ENCODE assay signal across 29 cellular contexts in the genomic region with DNA sequence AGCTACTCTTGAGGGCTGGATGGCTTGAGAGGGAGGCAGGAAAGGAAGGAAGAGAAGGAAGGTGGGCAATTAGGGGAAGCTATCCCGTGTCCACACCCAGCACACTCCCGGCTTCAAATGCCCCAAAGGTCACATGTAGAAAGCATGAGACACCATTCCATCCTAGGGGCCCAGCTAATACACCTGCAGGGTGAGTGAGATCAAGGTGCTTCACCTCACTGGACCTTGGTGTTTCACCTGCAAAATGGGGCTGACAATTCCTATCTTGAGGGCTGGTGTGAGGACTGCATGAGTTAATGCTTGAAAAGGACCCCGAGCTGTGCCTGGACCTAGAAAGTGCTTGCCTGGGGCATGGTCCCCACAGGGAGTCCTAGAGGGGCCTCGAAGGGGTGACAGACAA.
"Had no signal": no experiment of that assay in that cellular context is flagged by ENCODE, and none has a peak within 500 bp of the region (broad histone marks: within the 10 kb centered on the region; RNA-seq: fewer than 3 reads in every experiment).

No MANE protein-coding gene starts in this region.

- H3K4me3 ChIP-seq: ascending aorta, cardiac muscle cell, colonic mucosa, dorsolateral prefrontal cortex, gastroesophageal sphincter, hepatocyte, ovary, skin epidermis, stomach, thyroid gland, upper lobe of right lung had no signal

- DNase-seq: activated CD4-positive, alpha-beta T cell treated with anti-CD3 and anti-CD28 coated beads for 4 hours; activated CD4-positive, alpha-beta T cell treated with anti-CD3 and anti-CD28 coated beads, Interleukin-2, amount 50 U/mL, for 4 hours; activated effector memory CD4-positive, alpha-beta T cell treated with Interleukin-2 at 50 U/mL for 16 hours; activated naive CD4-positive, alpha-beta T cell treated with Interleukin-2 at 50 U/mL for 16 hours; activated naive CD8-positive, alpha-beta T cell treated with anti-CD3 and anti-CD28 coated beads, Interleukin-2, amount 10 ng/mL, durations not matched to agents 7 days and 5 days; activated T-cell treated with anti-CD3 and anti-CD28 coated beads for 4 hours; cerebellar nuclear complex; colonic mucosa; dorsolateral prefrontal cortex; effector memory CD4-positive, alpha-beta T cell; natural killer cell; ovary; stimulated activated CD4-positive, alpha-beta T cell treated with anti-CD3 and anti-CD28 coated beads, Interleukin-4, amount 100 ng/mL, for 4 hours; stimulated activated CD8-positive, alpha-beta memory T cell treated with anti-CD3 and anti-CD28 coated beads, Interleukin-4, amount 100 ng/mL, for 48 hours; stimulated activated naive B cell treated with anti-CD40 and anti-IgM and Interleukin-4, amounts not matched to agents 10 μg/mL and 1 μg/mL and 100 μg/mL, for 72 hours; stomach; T-helper 1 cell; thyroid gland; upper lobe of right lung had no signal

- H3K9me3 ChIP-seq: ascending aorta, colonic mucosa, gastroesophageal sphincter, neutrophil, ovary, stomach, thyroid gland, upper lobe of right lung had no signal

- H3K4me3 Mint-ChIP-seq: activated naive CD8-positive, alpha-beta T cell treated with anti-CD3 and anti-CD28 coated beads, Interleukin-2, amount 10 ng/mL, durations not matched to agents 7 days and 5 days; brain; natural killer cell; stimulated activated naive B cell treated with anti-CD40 and anti-IgM and Interleukin-4, amounts not matched to agents 10 μg/mL and 1 μg/mL and 100 μg/mL, for 72 hours had no signal

- H3K79me2 ChIP-seq: hepatocyte had no signal

- H3K36me3 Mint-ChIP-seq: activated naive CD8-positive, alpha-beta T cell treated with anti-CD3 and anti-CD28 coated beads, Interleukin-2, amount 10 ng/mL, durations not matched to agents 7 days and 5 days; brain; natural killer cell; stimulated activated naive B cell treated with anti-CD40 and anti-IgM and Interleukin-4, amounts not matched to agents 10 μg/mL and 1 μg/mL and 100 μg/mL, for 72 hours had no signal

- H3K9me3 Mint-ChIP-seq: activated naive CD8-positive, alpha-beta T cell treated with anti-CD3 and anti-CD28 coated beads, Interleukin-2, amount 10 ng/mL, durations not matched to agents 7 days and 5 days; natural killer cell; stimulated activated naive B cell treated with anti-CD40 and anti-IgM and Interleukin-4, amounts not matched to agents 10 μg/mL and 1 μg/mL and 100 μg/mL, for 72 hours had no signal

- H2AFZ ChIP-seq: hepatocyte had no signal

- H3K4me2 ChIP-seq: hepatocyte had no signal

- ATAC-seq: gastroesophageal sphincter; natural killer cell; stimulated activated naive B cell treated with anti-CD40 and anti-IgM and Interleukin-4, amounts not matched to agents 10 μg/mL and 1 μg/mL and 100 μg/mL, for 72 hours; upper lobe of right lung had no signal

- H3K27ac ChIP-seq: ascending aorta, cardiac muscle cell, colonic mucosa, dorsolateral prefrontal cortex, gastroesophageal sphincter, hepatocyte, neutrophil, ovary, skin epidermis, stomach, thyroid gland, upper lobe of right lung, VCaP had no signal

- H3K36me3 ChIP-seq: ascending aorta, cardiac muscle cell, colonic mucosa, gastroesophageal sphincter, neutrophil, ovary, stomach, thyroid gland, upper lobe of right lung had no signal

- H3K27ac Mint-ChIP-seq: activated naive CD8-positive, alpha-beta T cell treated with anti-CD3 and anti-CD28 coated beads, Interleukin-2, amount 10 ng/mL, durations not matched to agents 7 days and 5 days; progenitor cell of endocrine pancreas; stimulated activated naive B cell treated with anti-CD40 and anti-IgM and Interleukin-4, amounts not matched to agents 10 μg/mL and 1 μg/mL and 100 μg/mL, for 72 hours had no signal

- H3K27me3 ChIP-seq: ascending aorta, cardiac muscle cell, colonic mucosa, dorsolateral prefrontal cortex, gastroesophageal sphincter, hepatocyte, neutrophil, ovary, stomach, thyroid gland, upper lobe of right lung had no signal

- FAIRE-seq: endothelial cell of umbilical vein had no signal
